Comparison of ENCODE assay signal across 8 cellular contexts in genomic region chr6:1624848-1625341, GRCh38. TPM values are rescaled to one million over a fixed set of nuclear protein-coding genes. Genes with fewer than 3 reads are reported as not detected.
DNase-seq lines count a peak whose midpoint lies in the region; TF ChIP-seq lines count a peak whose summit lies in the region.

No MANE protein-coding gene starts in this region.

- H3K4me3 ChIP-seq in cardiac fibroblast (replicated peaks in 1 of 2; ENCODE audit: low read depth in 2 of 2, low read length in 2 of 2), result peak overlapping the region; percentile 64 to 69
- H3K4me3 ChIP-seq in testis, result peak overlapping the region; percentile 57 to 66

- peak overlapping the region; percentile 91 for H3K4me3 Mint-ChIP-seq in HFFc6

- H3K4me1 Mint-ChIP-seq in HFFc6 (ENCODE audit: low read depth), result peaks cover 8% of the 10 kb centered on the region

- H3K27me3 ChIP-seq in testis, result no peaks in the 10 kb centered on the region

- TF ChIP-seq POLR2A in testis (IDR thresholded peaks at IDR 0.05), result no peak

- intact Hi-C loops in testis (cut with DNase I; ENCODE audit: low total_unique reads), result no loop called here

- no peaks in the 10 kb centered on the region; the same call in 1 of the 2 replicates for H3K36me3 Mint-ChIP-seq in HFFc6 (ENCODE audit: low read depth)

- H3K9me3 ChIP-seq in testis, result no peaks in the 10 kb centered on the region

- 0 to 1% methylated on average over 28 to 41 of the region's 41 CpGs for WGBS in testis, 2 donors

- no peaks in the 10 kb centered on the region; the same call in 1 of the 2 replicates for H3K27me3 Mint-ChIP-seq in HFFc6 (ENCODE audit: insufficient read depth)

- H3K4me1 ChIP-seq in testis, result peaks cover 3% of the 10 kb centered on the region

- no peak for TF ChIP-seq CTCF in HFFc6 (IDR thresholded peaks at IDR 0.05)
- TF ChIP-seq CTCF in cardiac fibroblast (IDR thresholded peaks at IDR 0.05; ENCODE audit: low read depth, low read length), result no peak
- no peak for TF ChIP-seq CTCF in testis (IDR thresholded peaks at IDR 0.05)

- DNase-seq in ACHN, result peak; percentile 47
- peak; percentile 24 for DNase-seq in HFFc6
- peak; percentile 57 to 69 for DNase-seq in cardiac fibroblast (ENCODE audit: low read depth in 2 of 2)
- peak; percentile 86 for DNase-seq in left kidney (ENCODE audit: low read depth, low spot score)
- DNase-seq in testis, result no peak
- DNase-seq in DMS 273 (lab: John Stamatoyannopoulos, UW; ENCODE audit: unreplicated experiment), result no peak
- no peak for DNase-seq in DMS153 (lab: John Stamatoyannopoulos, UW)
- DNase-seq in NCI-H1417 treated with DMSO at 0.1 percent for 48 hours (lab: John Stamatoyannopoulos, UW), result no peak

- H3K36me3 ChIP-seq in testis (ENCODE audit: low read depth, missing control alignments), result no peaks in the 10 kb centered on the region

- no peaks in the 10 kb centered on the region for H3K9me3 Mint-ChIP-seq in HFFc6

- in situ Hi-C loops in ACHN (cut with HindIII; ENCODE audit: low pct_ligation_motif_present, low pct_unique_long_range_greater_than_20kb, low sequenced_read_pairs), result no loop called here

- H3K27ac Mint-ChIP-seq in HFFc6, result peak overlapping the region; percentile 60

- peak overlapping the region; percentile 70 to 84 for H3K27ac ChIP-seq in testis

RNA-seq across cellular contexts. Expression of gene FOXC1, which starts 15.2 kb away (rescaled TPM):
- total RNA-seq in HFFc6 (2021; fragmentation: NEBNext Ultra II Directional; extraction: Animal tissue kit (Norgen Biotek cat#: 25700)), result 10 to 100 TPM; 15.8 to 18.0 (median 16.9) TPM
- 10 to 100 TPM in 1 of 2 donors, 1 to 10 TPM in 1; 9.4 to 10.6 TPM for total RNA-seq in testis
- polyA plus RNA-seq in testis (ENCODE audit: insufficient read depth, low read depth, low replicate concordance), result 4.7 TPM

Comparison
In these comparisons a context has a peak if more than half of its experiments do, and no peak if none do; other contexts are left out.
1. DNase-seq: peak in ACHN (single experiment), HFFc6 (single experiment), cardiac fibroblast (2 of 2) and left kidney (single experiment); none in testis (single experiment), DMS 273 (single experiment), DMS153 (single experiment) and NCI-H1417 treated with DMSO at 0.1 percent for 48 hours (single experiment).